In the genomic region with DNA sequence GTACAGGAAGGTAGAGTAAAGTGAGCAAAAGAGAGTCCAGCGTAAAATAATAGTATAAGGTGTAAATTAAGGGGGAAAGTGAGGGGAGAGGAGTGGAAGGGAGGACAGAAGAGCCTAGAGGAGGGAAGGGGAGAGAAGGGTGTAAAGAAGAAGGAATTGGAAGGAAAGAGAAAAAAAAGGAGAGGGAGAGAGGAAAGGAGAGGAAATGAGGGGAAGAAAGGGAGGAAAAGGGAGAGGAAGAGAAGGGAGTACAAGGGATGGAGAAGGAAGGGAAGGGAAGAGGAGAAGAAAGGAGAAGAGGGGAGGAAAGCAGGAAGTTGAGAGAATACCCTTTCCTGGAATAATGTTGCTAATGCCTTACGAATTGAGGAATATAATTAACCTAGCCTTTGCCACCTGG, we compare ENCODE assay signal across 31 cellular contexts. TPM values are rescaled to one million over a fixed set of nuclear protein-coding genes. Genes with fewer than 3 reads are reported as not detected.
"Had no signal": no experiment of that assay in that cellular context is flagged by ENCODE, and none has a peak within 500 bp of the region (broad histone marks: within the 10 kb centered on the region; RNA-seq: fewer than 3 reads in every experiment).

No MANE protein-coding gene starts in this region.

- H3K9me3 Mint-ChIP-seq: activated CD4-positive, alpha-beta memory T cell treated with anti-CD3 and anti-CD28 coated beads for 36 hours; activated CD4-positive, alpha-beta T cell treated with anti-CD3 and anti-CD28 coated beads, Interleukin-2, amount 10 ng/mL, durations not matched to agents 24 days and 14 days; activated naive CD4-positive, alpha-beta T cell treated with anti-CD3 and anti-CD28 coated beads, Interleukin-2, amount 10 ng/mL, durations not matched to agents 7 days and 5 days; activated naive CD4-positive, alpha-beta T cell treated with anti-CD3 and anti-CD28 coated beads, Interleukin-2, amount 50 U/mL, for 72 hours; activated naive CD8-positive, alpha-beta T cell treated with anti-CD3 and anti-CD28 coated beads, Interleukin-2, amount 10 ng/mL, durations not matched to agents 7 days and 5 days; activated T-cell treated with anti-CD3 and anti-CD28 coated beads, Interleukin-2, amount 50 U/mL, for 24 hours; activated T-cell treated with anti-CD3 and anti-CD28 coated beads, Interleukin-2, amount 50 U/mL, for 72 hours; central memory CD8-positive, alpha-beta T cell; dendritic cell treated with granulocyte-macrophage colony-stimulating factor and Interleukin-4, amounts not matched to agents 40 ng/mL and 50 ng/mL, for 4 days; T-helper 2 cell treated with Interferon-gamma antibody and Interleukin-4, amounts not matched to agents 5 μg/mL and 100 μg/mL, for 36 hours had no signal

- H3K4me3 Mint-ChIP-seq: activated CD4-positive, alpha-beta memory T cell treated with anti-CD3 and anti-CD28 coated beads for 36 hours; activated CD4-positive, alpha-beta T cell treated with anti-CD3 and anti-CD28 coated beads for 36 hours; activated CD4-positive, alpha-beta T cell treated with anti-CD3 and anti-CD28 coated beads, Interleukin-2, amount 10 ng/mL, durations not matched to agents 24 days and 14 days; activated naive CD4-positive, alpha-beta T cell treated with anti-CD3 and anti-CD28 coated beads, Interleukin-2, amount 10 ng/mL, durations not matched to agents 7 days and 5 days; activated naive CD8-positive, alpha-beta T cell treated with anti-CD3 and anti-CD28 coated beads, Interleukin-2, amount 10 ng/mL, durations not matched to agents 7 days and 5 days; activated T-cell treated with anti-CD3 and anti-CD28 coated beads, Interleukin-2, amount 50 U/mL, for 24 hours; activated T-cell treated with anti-CD3 and anti-CD28 coated beads, Interleukin-2, amount 50 U/mL, for 72 hours; central memory CD8-positive, alpha-beta T cell; dendritic cell treated with granulocyte-macrophage colony-stimulating factor and Interleukin-4, amounts not matched to agents 40 ng/mL and 50 ng/mL, for 4 days; endodermal cell; T-helper 17 cell; T-helper 2 cell treated with Interferon-gamma antibody and Interleukin-4, amounts not matched to agents 5 μg/mL and 100 μg/mL, for 36 hours had no signal

- DNase-seq: activated CD4-positive, alpha-beta memory T cell treated with anti-CD3 and anti-CD28 coated beads for 36 hours; activated CD4-positive, alpha-beta T cell treated with anti-CD3 and anti-CD28 coated beads for 36 hours; activated CD4-positive, alpha-beta T cell treated with anti-CD3 and anti-CD28 coated beads, Interleukin-2, amount 10 ng/mL, durations not matched to agents 24 days and 14 days; activated CD4-positive, CD25-positive, alpha-beta regulatory T cell; activated CD4-positive, CD25-positive, alpha-beta regulatory T cell treated with anti-CD3 and anti-CD28 coated beads, Interleukin-2, amount 50 U/mL, for 72 hours; activated CD8-positive, alpha-beta memory T cell treated with anti-CD3 and anti-CD28 coated beads, Interleukin-2, amount 50 U/mL, for 48 hours; activated gamma-delta T cell; activated naive CD4-positive, alpha-beta T cell; activated naive CD4-positive, alpha-beta T cell treated with anti-CD3 and anti-CD28 coated beads, Interleukin-2, amount 10 ng/mL, durations not matched to agents 7 days and 5 days; activated naive CD8-positive, alpha-beta T cell treated with anti-CD3 and anti-CD28 coated beads, Interleukin-2, amount 10 ng/mL, durations not matched to agents 7 days and 5 days; activated T-cell treated with anti-CD3 and anti-CD28 coated beads for 4 hours; activated T-cell treated with anti-CD3 and anti-CD28 coated beads, Interleukin-2, amount 50 U/mL, for 24 hours; activated T-cell treated with anti-CD3 and anti-CD28 coated beads, Interleukin-2, amount 50 U/mL, for 72 hours; brain microvascular endothelial cell; dorsolateral prefrontal cortex; effector memory CD4-positive, alpha-beta T cell; endodermal cell; esophagus squamous epithelium; foreskin melanocyte; heart right ventricle; T-helper 1 cell; T-helper 17 cell; T1000; WERI-Rb-1 had no signal

- H3K36me3 ChIP-seq: brain microvascular endothelial cell, esophagus squamous epithelium, gastroesophageal sphincter, heart right ventricle, WERI-Rb-1 had no signal

- H3K27ac Mint-ChIP-seq: activated CD4-positive, alpha-beta memory T cell treated with anti-CD3 and anti-CD28 coated beads for 36 hours; activated CD4-positive, alpha-beta T cell treated with anti-CD3 and anti-CD28 coated beads for 36 hours; activated CD4-positive, alpha-beta T cell treated with anti-CD3 and anti-CD28 coated beads, Interleukin-2, amount 10 ng/mL, durations not matched to agents 24 days and 14 days; activated naive CD4-positive, alpha-beta T cell treated with anti-CD3 and anti-CD28 coated beads, Interleukin-2, amount 10 ng/mL, durations not matched to agents 7 days and 5 days; activated naive CD4-positive, alpha-beta T cell treated with anti-CD3 and anti-CD28 coated beads, Interleukin-2, amount 50 U/mL, for 72 hours; activated naive CD8-positive, alpha-beta T cell treated with anti-CD3 and anti-CD28 coated beads, Interleukin-2, amount 10 ng/mL, durations not matched to agents 7 days and 5 days; activated T-cell treated with anti-CD3 and anti-CD28 coated beads, Interleukin-2, amount 50 U/mL, for 24 hours; activated T-cell treated with anti-CD3 and anti-CD28 coated beads, Interleukin-2, amount 50 U/mL, for 72 hours; dendritic cell treated with granulocyte-macrophage colony-stimulating factor and Interleukin-4, amounts not matched to agents 40 ng/mL and 50 ng/mL, for 4 days; endodermal cell; T-helper 17 cell; T-helper 2 cell treated with Interferon-gamma antibody and Interleukin-4, amounts not matched to agents 5 μg/mL and 100 μg/mL, for 36 hours had no signal

- H3K9me3 ChIP-seq: esophagus squamous epithelium had no signal

- H3K36me3 Mint-ChIP-seq: activated CD4-positive, alpha-beta memory T cell treated with anti-CD3 and anti-CD28 coated beads for 36 hours; activated naive CD4-positive, alpha-beta T cell treated with anti-CD3 and anti-CD28 coated beads, Interleukin-2, amount 10 ng/mL, durations not matched to agents 7 days and 5 days; activated naive CD8-positive, alpha-beta T cell treated with anti-CD3 and anti-CD28 coated beads, Interleukin-2, amount 10 ng/mL, durations not matched to agents 7 days and 5 days had no signal

- H3K27ac ChIP-seq: brain microvascular endothelial cell, coronary artery, dorsolateral prefrontal cortex, epithelial cell of prostate, esophagus squamous epithelium, gastroesophageal sphincter, heart right ventricle, WERI-Rb-1 had no signal

- H3K4me3 ChIP-seq: coronary artery, dorsolateral prefrontal cortex, esophagus squamous epithelium, gastroesophageal sphincter, heart right ventricle had no signal

RNA-seq across cellular contexts. Expression of gene FAT4, which starts 3.3 kb away (rescaled TPM):
- total RNA-seq: activated CD4-positive, alpha-beta memory T cell treated with anti-CD3 and anti-CD28 coated beads for 36 hours; activated CD4-positive, alpha-beta T cell treated with anti-CD3 and anti-CD28 coated beads for 36 hours; activated CD4-positive, alpha-beta T cell treated with anti-CD3 and anti-CD28 coated beads, Interleukin-2, amount 10 ng/mL, durations not matched to agents 24 days and 14 days; activated naive CD4-positive, alpha-beta T cell treated with anti-CD3 and anti-CD28 coated beads, Interleukin-2, amount 50 U/mL, for 72 hours; activated T-cell treated with anti-CD3 and anti-CD28 coated beads, Interleukin-2, amount 50 U/mL, for 72 hours had no signal
